ENCODE assay signal across 25 cellular contexts in the genomic region with DNA sequence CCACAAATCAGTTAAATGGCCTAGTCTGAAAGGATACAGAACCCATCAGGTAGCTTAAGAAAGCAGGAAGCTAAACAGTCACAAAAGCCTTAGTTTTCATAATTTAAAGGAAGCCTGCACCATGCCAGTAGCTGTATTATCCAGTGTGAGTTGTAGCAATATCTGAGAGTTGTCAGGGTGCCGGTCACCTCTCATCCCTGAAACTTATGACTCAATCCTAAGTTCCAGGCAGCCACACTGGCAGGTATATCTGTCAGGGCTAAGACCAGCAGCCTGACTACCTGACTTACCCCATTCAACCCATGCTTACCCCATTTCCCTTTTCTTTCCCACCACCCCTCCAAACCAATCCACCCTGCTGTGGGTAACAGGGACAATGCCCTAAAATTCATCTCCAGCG.
"Had no signal": no experiment of that assay in that cellular context is flagged by ENCODE, and none has a peak within 500 bp of the region (broad histone marks: within the 10 kb centered on the region; RNA-seq: fewer than 3 reads in every experiment).

No MANE protein-coding gene starts in this region.

- ATAC-seq: left cardiac atrium; lower lobe of right lung; pancreas; right lobe of liver; stimulated activated memory B cell treated with anti-CD40 and anti-IgM and Interleukin-4, amounts not matched to agents 10 μg/mL and 1 μg/mL and 100 μg/mL, for 72 hours; stimulated activated naive CD8-positive, alpha-beta T cell treated with anti-CD3 and anti-CD28 coated beads, Interleukin-15, amount 100 ng/mL, for 72 hours; upper lobe of right lung had no signal

- H3K9me3 Mint-ChIP-seq: immature natural killer cell; nephron; stimulated activated memory B cell treated with anti-CD40 and anti-IgM and Interleukin-4, amounts not matched to agents 10 μg/mL and 1 μg/mL and 100 μg/mL, for 72 hours; stimulated activated naive CD8-positive, alpha-beta T cell treated with anti-CD3 and anti-CD28 coated beads, Interleukin-15, amount 100 ng/mL, for 72 hours had no signal

- H3K27me3 ChIP-seq: esophagus squamous epithelium, pancreas, right lobe of liver, testis, tibial nerve, upper lobe of right lung, vagina had no signal

- H3K27me3 Mint-ChIP-seq: stimulated activated memory B cell treated with anti-CD40 and anti-IgM and Interleukin-4, amounts not matched to agents 10 μg/mL and 1 μg/mL and 100 μg/mL, for 72 hours; stimulated activated naive CD8-positive, alpha-beta T cell treated with anti-CD3 and anti-CD28 coated beads, Interleukin-15, amount 100 ng/mL, for 72 hours had no signal

- DNase-seq: effector memory CD4-positive, alpha-beta T cell; esophagus squamous epithelium; foreskin fibroblast; immature natural killer cell; left cardiac atrium; left ventricle myocardium inferior; lower lobe of right lung; mesenchymal stem cell; midbrain; occipital lobe; pancreas; right lobe of liver; stimulated activated CD4-positive, alpha-beta T cell treated with anti-CD3 and anti-CD28 coated beads, Interleukin-1b, Interleukin-23, amount 100 ng/mL, for 48 hours; stimulated activated CD4-positive, alpha-beta T cell treated with anti-CD3 and anti-CD28 coated beads, Interleukin-4, amount 100 ng/mL, for 24 hours; stimulated activated naive CD8-positive, alpha-beta T cell treated with anti-CD3 and anti-CD28 coated beads, Interleukin-15, amount 100 ng/mL, for 72 hours; testis; upper lobe of right lung had no signal

- H3K4me1 ChIP-seq: esophagus squamous epithelium, lower lobe of right lung, right lobe of liver, testis, tibial nerve, vagina had no signal

- H3K4me3 Mint-ChIP-seq: immature natural killer cell; nephron; stimulated activated memory B cell treated with anti-CD40 and anti-IgM and Interleukin-4, amounts not matched to agents 10 μg/mL and 1 μg/mL and 100 μg/mL, for 72 hours; stimulated activated naive CD8-positive, alpha-beta T cell treated with anti-CD3 and anti-CD28 coated beads, Interleukin-15, amount 100 ng/mL, for 72 hours had no signal

- FAIRE-seq: endometrium, keratinocyte, pancreas had no signal

- H3K27ac Mint-ChIP-seq: immature natural killer cell; nephron; progenitor cell of endocrine pancreas; stimulated activated memory B cell treated with anti-CD40 and anti-IgM and Interleukin-4, amounts not matched to agents 10 μg/mL and 1 μg/mL and 100 μg/mL, for 72 hours had no signal

- H3K9me3 ChIP-seq: esophagus squamous epithelium, left ventricle myocardium inferior, lower lobe of right lung, pancreas, right lobe of liver, testis, tibial nerve, upper lobe of right lung, vagina had no signal

- H3K36me3 ChIP-seq: esophagus squamous epithelium, left ventricle myocardium inferior, lower lobe of right lung, pancreas, right lobe of liver, tibial nerve, upper lobe of right lung, vagina had no signal

- H3K27ac ChIP-seq: epithelial cell of prostate, esophagus squamous epithelium, left ventricle myocardium inferior, lower lobe of right lung, pancreas, right lobe of liver, testis, tibial nerve, upper lobe of right lung, vagina had no signal

- H3K4me3 ChIP-seq: esophagus squamous epithelium, left ventricle myocardium inferior, lower lobe of right lung, pancreas, right lobe of liver, testis, tibial nerve, upper lobe of right lung, vagina had no signal

- H3K4me1 Mint-ChIP-seq: immature natural killer cell; stimulated activated memory B cell treated with anti-CD40 and anti-IgM and Interleukin-4, amounts not matched to agents 10 μg/mL and 1 μg/mL and 100 μg/mL, for 72 hours had no signal
